9 cellular contexts compared by ENCODE assay signal in the genomic region with DNA sequence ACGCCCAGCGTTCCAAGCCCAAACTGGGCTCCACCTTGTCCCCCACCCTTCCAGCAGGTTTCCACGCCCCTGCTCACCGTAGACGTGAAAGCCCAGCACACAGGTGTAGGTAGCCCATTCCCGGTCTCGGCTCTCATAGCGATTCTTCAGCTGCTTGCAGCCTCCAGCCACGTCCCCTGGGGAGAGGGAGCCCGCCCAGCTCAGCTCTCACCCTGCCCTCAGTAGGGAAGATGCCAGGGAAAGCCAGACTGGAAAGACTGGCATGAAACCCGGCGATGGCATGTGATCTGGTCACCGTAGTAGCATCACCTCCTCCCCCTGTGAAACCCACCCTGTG. TPM values are rescaled to one million over a fixed set of nuclear protein-coding genes. Genes with fewer than 3 reads are reported as not detected.
DNase-seq lines count a peak whose midpoint lies in the region; TF ChIP-seq lines count a peak whose summit lies in the region.
"Had no signal": no experiment of that assay in that cellular context is flagged by ENCODE, and none has a peak within 500 bp of the region (broad histone marks: within the 10 kb centered on the region; RNA-seq: fewer than 3 reads in every experiment).

No MANE protein-coding gene starts in this region.

- H3K27me3 Mint-ChIP-seq in activated CD4-positive, alpha-beta T cell treated with anti-CD3 and anti-CD28 coated beads, Interleukin-2, amount 10 ng/mL, durations not matched to agents 7 days and 5 days = no peaks in the 10 kb centered on the region

- peak overlapping the region; percentile 77 for H3K4me3 ChIP-seq in astrocyte of the cerebellum (ENCODE audit: low read depth, low read length)

- peak overlapping the region; percentile 81 for H3K27ac Mint-ChIP-seq in activated CD4-positive, alpha-beta T cell treated with anti-CD3 and anti-CD28 coated beads, Interleukin-2, amount 10 ng/mL, durations not matched to agents 7 days and 5 days

- no peak for TF ChIP-seq CTCF in astrocyte of the cerebellum (IDR thresholded peaks at IDR 0.05; ENCODE audit: low read depth, low read length, missing control alignments)

- in situ Hi-C loops in astrocyte of the cerebellum (cut with HindIII; ENCODE audit: low sequenced_read_pairs) = no loop called here

- peak overlapping the region; percentile 94 for H3K27ac ChIP-seq in layer of hippocampus (ENCODE audit: low read depth, low read length)
- peak overlapping the region; percentile 88 for H3K27ac ChIP-seq in temporal lobe (ENCODE audit: low read depth, low read length)

- peaks cover 70% of the 10 kb centered on the region for H3K36me3 Mint-ChIP-seq in activated CD4-positive, alpha-beta T cell treated with anti-CD3 and anti-CD28 coated beads, Interleukin-2, amount 10 ng/mL, durations not matched to agents 7 days and 5 days (ENCODE audit: low read depth)

- CTCF ChIA-PET in activated CD4-positive, alpha-beta T cell treated with anti-CD3 and anti-CD28 coated beads, Interleukin-2, amount 10 ng/mL, durations not matched to agents 7 days and 5 days (lab: Charles Lee) = interaction anchor here (1.0 to 2.4 kb wide), 3 partner anchors 10 to 62 kb away, joined by 3 to 7 read pairs (median 5); a partner anchor contains a TSS

- H3K4me3 Mint-ChIP-seq in activated CD4-positive, alpha-beta T cell treated with anti-CD3 and anti-CD28 coated beads, Interleukin-2, amount 10 ng/mL, durations not matched to agents 7 days and 5 days = peak overlapping the region; percentile 54

- POLR2A ChIA-PET in activated CD4-positive, alpha-beta T cell treated with anti-CD3 and anti-CD28 coated beads, Interleukin-2, amount 10 ng/mL, durations not matched to agents 7 days and 5 days (lab: Charles Lee) = no interaction called here

- H3K4me1 Mint-ChIP-seq in activated CD4-positive, alpha-beta T cell treated with anti-CD3 and anti-CD28 coated beads, Interleukin-2, amount 10 ng/mL, durations not matched to agents 7 days and 5 days = peaks cover 50% of the 10 kb centered on the region

- H3K27me3 ChIP-seq in layer of hippocampus (ENCODE audit: control insufficient read depth, insufficient read depth, low read length) = no peaks in the 10 kb centered on the region

- no peak for DNase-seq in activated CD4-positive, alpha-beta T cell treated with anti-CD3 and anti-CD28 coated beads, Interleukin-2, amount 10 ng/mL, durations not matched to agents 7 days and 5 days
- no peak for DNase-seq in activated CD4-positive, alpha-beta T cell treated with anti-CD3 and anti-CD28 coated beads for 1 hour
- no peak for DNase-seq in astrocyte of the cerebellum (ENCODE audit: low read depth)
- DNase-seq in AML-193 (lab: John Stamatoyannopoulos, UW) = no peak
- DNase-seq in cerebellar cortex (ENCODE audit: low spot score) = no peak
- no peak for DNase-seq in DMS 273 (lab: John Stamatoyannopoulos, UW; ENCODE audit: unreplicated experiment)
- DNase-seq: SHP77 treated with DMSO at 0.1 percent for 48 hours had no signal

- H3K9me3 Mint-ChIP-seq in activated CD4-positive, alpha-beta T cell treated with anti-CD3 and anti-CD28 coated beads, Interleukin-2, amount 10 ng/mL, durations not matched to agents 7 days and 5 days = no peaks in the 10 kb centered on the region

RNA-seq across cellular contexts. Expression of a gene that starts 1.4 kb away (rescaled TPM):
- 100 to 1,000 TPM; 270 to 299 TPM for total RNA-seq in activated CD4-positive, alpha-beta T cell treated with anti-CD3 and anti-CD28 coated beads, Interleukin-2, amount 10 ng/mL, durations not matched to agents 7 days and 5 days
- 83.6 TPM for total RNA-seq in temporal lobe

RNA-seq across cellular contexts. Expression of a gene that starts 9.5 kb away (rescaled TPM):
- 100 to 1,000 TPM; 137 to 144 TPM for total RNA-seq in activated CD4-positive, alpha-beta T cell treated with anti-CD3 and anti-CD28 coated beads, Interleukin-2, amount 10 ng/mL, durations not matched to agents 7 days and 5 days
- total RNA-seq in temporal lobe = 4.2 TPM

RNA-seq across cellular contexts. Expression of a gene that starts 10.0 kb away (rescaled TPM):
- total RNA-seq in activated CD4-positive, alpha-beta T cell treated with anti-CD3 and anti-CD28 coated beads, Interleukin-2, amount 10 ng/mL, durations not matched to agents 7 days and 5 days = 1 to 10 TPM; 1.0 to 1.3 TPM
- 1.7 TPM for total RNA-seq in temporal lobe

RNA-seq across cellular contexts. Expression of a gene that starts 11.7 kb away (rescaled TPM):
- total RNA-seq in activated CD4-positive, alpha-beta T cell treated with anti-CD3 and anti-CD28 coated beads, Interleukin-2, amount 10 ng/mL, durations not matched to agents 7 days and 5 days = 10 to 100 TPM; 24.1 to 26.0 TPM
- total RNA-seq in temporal lobe = 6.1 TPM

RNA-seq across cellular contexts. Expression of a gene that starts 18.7 kb away (rescaled TPM):
- total RNA-seq in activated CD4-positive, alpha-beta T cell treated with anti-CD3 and anti-CD28 coated beads, Interleukin-2, amount 10 ng/mL, durations not matched to agents 7 days and 5 days = 10 to 100 TPM; 63.4 to 71.1 TPM
- total RNA-seq in temporal lobe = 15.7 TPM

Comparison
In these comparisons a context has a peak if more than half of its experiments do, and no peak if none do; other contexts are left out.
1. RNA of a gene that starts 9.5 kb away (total RNA-seq): 137 to 144 TPM in activated CD4-positive, alpha-beta T cell treated with anti-CD3 and anti-CD28 coated beads, Interleukin-2, amount 10 ng/mL, durations not matched to agents 7 days and 5 days; 4.2 TPM in temporal lobe (single experiment); every median in the first group is over 10 times any median in the second.